In genomic region chr14:51297066-51297465, GRCh38 we compare ENCODE assay signal across 28 cellular contexts.
"Had no signal": no experiment of that assay in that cellular context is flagged by ENCODE, and none has a peak within 500 bp of the region (broad histone marks: within the 10 kb centered on the region; RNA-seq: fewer than 3 reads in every experiment).

No MANE protein-coding gene starts in this region.

- H3K9ac ChIP-seq: neural progenitor cell, parathyroid adenoma had no signal

- H3K36me3 Mint-ChIP-seq: natural killer cell; neural progenitor cell; stimulated activated effector memory CD8-positive, alpha-beta T cell treated with anti-CD3 and anti-CD28 coated beads, Interleukin-12 subunit alpha, Interleukin-12 subunit beta, amount 100 ng/mL, for 72 hours; type B pancreatic cell had no signal

- H2AFZ ChIP-seq: neural progenitor cell, parathyroid adenoma had no signal

- H3K4me3 Mint-ChIP-seq: natural killer cell; nephron; neural progenitor cell; stimulated activated effector memory CD8-positive, alpha-beta T cell treated with anti-CD3 and anti-CD28 coated beads, Interleukin-12 subunit alpha, Interleukin-12 subunit beta, amount 100 ng/mL, for 72 hours; stimulated activated naive B cell treated with anti-CD40 and anti-IgM and Interleukin-4, amounts not matched to agents 10 μg/mL and 1 μg/mL and 100 μg/mL, for 72 hours; stimulated activated naive CD8-positive, alpha-beta T cell treated with anti-CD3 and anti-CD28 coated beads, Interleukin-15, Interleukin-2, amounts not matched to agents 100 ng/mL and 50 ng/mL, for 24 hours; type B pancreatic cell had no signal

- H3K36me3 ChIP-seq: neural progenitor cell, ovary, right lobe of liver, sigmoid colon, stomach, thoracic aorta, thyroid gland, tibial nerve, upper lobe of right lung, uterus had no signal

- H3K27me3 ChIP-seq: neural progenitor cell, ovary, right lobe of liver, sigmoid colon, stomach, thyroid gland, tibial nerve, upper lobe of right lung, uterus had no signal

- H3K4me2 ChIP-seq: neural progenitor cell had no signal

- DNase-seq: natural killer cell; occipital lobe; ovary; posterior cingulate gyrus; psoas muscle; right cardiac atrium; right lobe of liver; sigmoid colon; small intestine; stimulated activated CD4-positive, alpha-beta T cell treated with anti-CD3 and anti-CD28 coated beads, Interleukin-15, amount 100 ng/mL, for 24 hours; stimulated activated CD4-positive, alpha-beta T cell treated with anti-CD3 and anti-CD28 coated beads, Interleukin-2, amount 100 ng/mL, for 24 hours; stimulated activated CD4-positive, alpha-beta T cell treated with anti-CD3 and anti-CD28 coated beads, Interleukin-2, amount 100 ng/mL, for 48 hours; stimulated activated CD4-positive, alpha-beta T cell treated with anti-CD3 and anti-CD28 coated beads, Interleukin-4, amount 100 ng/mL, for 24 hours; stimulated activated naive B cell treated with anti-CD40 and anti-IgM and Interleukin-4, amounts not matched to agents 10 μg/mL and 1 μg/mL and 100 μg/mL, for 72 hours; stimulated activated naive CD4-positive, alpha-beta T cell treated with Interleukin-2 at 50 U/mL for 16 hours; stomach; thyroid gland; upper lobe of right lung; uterus had no signal

- H3K27me3 Mint-ChIP-seq: progenitor cell of endocrine pancreas, type B pancreatic cell had no signal

- H3K4me3 ChIP-seq: neural progenitor cell, ovary, psoas muscle, right lobe of liver, sigmoid colon, stomach, thoracic aorta, thyroid gland, tibial nerve, upper lobe of right lung, uterus had no signal

- H3K27ac Mint-ChIP-seq: natural killer cell; nephron; neural progenitor cell; progenitor cell of endocrine pancreas; stimulated activated effector memory CD8-positive, alpha-beta T cell treated with anti-CD3 and anti-CD28 coated beads, Interleukin-12 subunit alpha, Interleukin-12 subunit beta, amount 100 ng/mL, for 72 hours; stimulated activated naive B cell treated with anti-CD40 and anti-IgM and Interleukin-4, amounts not matched to agents 10 μg/mL and 1 μg/mL and 100 μg/mL, for 72 hours; stimulated activated naive CD8-positive, alpha-beta T cell treated with anti-CD3 and anti-CD28 coated beads, Interleukin-15, Interleukin-2, amounts not matched to agents 100 ng/mL and 50 ng/mL, for 24 hours; type B pancreatic cell had no signal

- H3K9me3 Mint-ChIP-seq: natural killer cell; nephron; neural progenitor cell; stimulated activated effector memory CD8-positive, alpha-beta T cell treated with anti-CD3 and anti-CD28 coated beads, Interleukin-12 subunit alpha, Interleukin-12 subunit beta, amount 100 ng/mL, for 72 hours; stimulated activated naive B cell treated with anti-CD40 and anti-IgM and Interleukin-4, amounts not matched to agents 10 μg/mL and 1 μg/mL and 100 μg/mL, for 72 hours; stimulated activated naive CD8-positive, alpha-beta T cell treated with anti-CD3 and anti-CD28 coated beads, Interleukin-15, Interleukin-2, amounts not matched to agents 100 ng/mL and 50 ng/mL, for 24 hours; type B pancreatic cell had no signal

- H3K79me2 ChIP-seq: parathyroid adenoma had no signal

- ATAC-seq: natural killer cell; psoas muscle; right cardiac atrium; right lobe of liver; stimulated activated effector memory CD8-positive, alpha-beta T cell treated with anti-CD3 and anti-CD28 coated beads, Interleukin-12 subunit alpha, Interleukin-12 subunit beta, amount 100 ng/mL, for 72 hours; stimulated activated naive B cell treated with anti-CD40 and anti-IgM and Interleukin-4, amounts not matched to agents 10 μg/mL and 1 μg/mL and 100 μg/mL, for 72 hours; upper lobe of right lung had no signal

- H3K4me1 ChIP-seq: neural progenitor cell, parathyroid adenoma, psoas muscle, right lobe of liver had no signal

- H3K9me3 ChIP-seq: ovary, psoas muscle, right lobe of liver, sigmoid colon, stomach, thoracic aorta, thyroid gland, tibial nerve, upper lobe of right lung, uterus had no signal

- H3K4me1 Mint-ChIP-seq: natural killer cell; stimulated activated effector memory CD8-positive, alpha-beta T cell treated with anti-CD3 and anti-CD28 coated beads, Interleukin-12 subunit alpha, Interleukin-12 subunit beta, amount 100 ng/mL, for 72 hours had no signal

- H3K27ac ChIP-seq: neural progenitor cell, ovary, parathyroid adenoma, psoas muscle, right lobe of liver, sigmoid colon, stomach, thoracic aorta, thyroid gland, tibial nerve, upper lobe of right lung, uterus had no signal
